ENCODE assay signal across 24 cellular contexts in genomic region chr10:110181451-110181850, GRCh38.
"Had no signal": no experiment of that assay in that cellular context is flagged by ENCODE, and none has a peak within 500 bp of the region (broad histone marks: within the 10 kb centered on the region; RNA-seq: fewer than 3 reads in every experiment).

No MANE protein-coding gene starts in this region.

- H3K4me1 ChIP-seq: Peyer's patch, SJSA1 had no signal

- ATAC-seq: activated CD4-positive, alpha-beta T cell treated with anti-CD3 and anti-CD28 coated beads for 36 hours; activated T-helper 17 cell treated with anti-CD3 and anti-CD28 coated beads, Interleukin-2, amount 50 U/mL, for 72 hours; T-helper 17 cell had no signal

- H3K36me3 ChIP-seq: Peyer's patch, SJSA1 had no signal

- H3K27me3 ChIP-seq: Peyer's patch, SJSA1 had no signal

- DNase-seq: activated CD4-positive, alpha-beta memory T cell treated with anti-CD3 and anti-CD28 coated beads, Interleukin-2, amount 10 ng/mL, durations not matched to agents 7 days and 5 days; activated CD4-positive, alpha-beta T cell treated with anti-CD3 and anti-CD28 coated beads for 36 hours; activated CD4-positive, alpha-beta T cell treated with anti-CD3 and anti-CD28 coated beads, Interleukin-2, amount 50 U/mL, for 1 hour; activated gamma-delta T cell; activated naive CD4-positive, alpha-beta T cell treated with anti-CD3 and anti-CD28 coated beads for 36 hours; activated T-cell treated with anti-CD3 and anti-CD28 coated beads for 4 hours; activated T-cell treated with anti-CD3 and anti-CD28 coated beads, Interleukin-2, amount 50 U/mL, for 48 hours; amygdala; IMR-90; KG1; NCI-H1048; NCI-H1694; NCI-H2029 treated with DMSO at 0.1 percent for 48 hours; NCI-H345; NCI-H510A; NCI-H69; Peyer's patch; SHP77; T-helper 17 cell; T-helper 9 cell had no signal

- H3K4me3 ChIP-seq: Peyer's patch, SJSA1 had no signal

- H3K27ac ChIP-seq: Peyer's patch, RWPE1, SJSA1, VCaP had no signal
